ENCODE assay signal across 1 cellular context in the genomic region with DNA sequence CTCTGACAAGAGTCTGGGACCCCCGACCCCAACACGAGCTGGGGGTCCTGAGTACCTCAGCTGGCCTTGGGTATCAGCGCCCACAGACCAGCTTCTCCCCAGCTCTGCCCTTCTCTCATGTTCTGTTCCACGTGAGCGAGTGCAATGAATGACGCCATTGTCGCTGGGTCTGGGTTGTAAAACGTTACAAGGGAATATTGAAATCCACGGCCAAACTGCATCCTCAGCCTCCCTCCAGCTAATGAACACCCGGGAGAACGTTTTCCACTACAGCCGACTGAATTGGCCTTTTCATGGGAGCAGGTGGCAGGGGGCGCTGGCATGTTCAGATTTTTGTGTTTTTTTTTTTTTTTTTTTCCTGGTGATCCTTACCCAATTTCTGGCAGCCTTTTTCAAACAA.
TF ChIP-seq lines count a peak whose summit lies in the region.

No MANE protein-coding gene starts in this region.

TF ChIP-seq in H1, 55 proteins besides CTCF, POLR2A, EP300 and RAD21:
- no peak for TF ChIP-seq EZH2 (IDR thresholded peaks at IDR 0.05; ENCODE audit: low read depth, low read length, severe bottlenecking)
- no peak for TF ChIP-seq CHD7 (IDR thresholded peaks at IDR 0.05; ENCODE audit: insufficient replicate concordance, low read length)
- no peak for TF ChIP-seq FOSL1 (IDR thresholded peaks at IDR 0.05; ENCODE audit: insufficient read depth, low read depth, low read length)
- TF ChIP-seq YY1 (IDR thresholded peaks at IDR 0.05; ENCODE audit: low read depth, low read length), result no peak
- TF ChIP-seq NANOG (IDR thresholded peaks at IDR 0.05; ENCODE audit: insufficient read depth, low read depth, low read length, poor library complexity, severe bottlenecking), result no peak
- TF ChIP-seq RBBP5 (IDR thresholded peaks at IDR 0.05; ENCODE audit: borderline replicate concordance, low read depth, low read length), result no peak
TF ChIP-seq in H1: peak in this region for 0.
